ENCODE assay signal across 24 cellular contexts in genomic region chr13:79549355-79550106, GRCh38.
DNase-seq lines count a peak whose midpoint lies in the region; ATAC-seq and TF ChIP-seq lines count a peak whose summit lies in the region.
"Had no signal": no experiment of that assay in that cellular context is flagged by ENCODE, and none has a peak within 500 bp of the region (broad histone marks: within the 10 kb centered on the region; RNA-seq: fewer than 3 reads in every experiment).

No MANE protein-coding gene starts in this region.

- no peaks in the 10 kb centered on the region for H3K79me2 ChIP-seq in neural progenitor cell (ENCODE audit: low read depth)

- no peaks in the 10 kb centered on the region for H4K20me1 ChIP-seq in neural progenitor cell (ENCODE audit: low read depth)

- H3K27ac Mint-ChIP-seq in HFFc6 (peak overlapping the region; percentile 29; the same call in 1 of the 2 replicates), neural progenitor cell (peak overlapping the region; percentile 89)
- H3K27ac Mint-ChIP-seq: activated naive CD4-positive, alpha-beta T cell treated with anti-CD3 and anti-CD28 coated beads, Interleukin-2, amount 10 ng/mL, durations not matched to agents 7 days and 5 days; naive thymus-derived CD8-positive, alpha-beta T cell; stimulated activated memory B cell treated with anti-CD40 and anti-IgM and Interleukin-4, amounts not matched to agents 10 μg/mL and 1 μg/mL and 100 μg/mL, for 72 hours had no signal

- H3K9me3 ChIP-seq in adipocyte (ENCODE audit: control insufficient read depth, low read length) (no peaks in the 10 kb centered on the region), neural progenitor cell (ENCODE audit: low read depth) (no peaks in the 10 kb centered on the region)
- H3K9me3 ChIP-seq: ascending aorta, heart left ventricle, thoracic aorta had no signal

- DNase-seq in HFFc6 (no peak), adipocyte (ENCODE audit: low read depth) (peak; percentile 43), fibroblast of the aortic adventitia (ENCODE audit: low read depth) (peak; percentile 35), neural progenitor cell (ENCODE audit: low spot score) (no peak)
- no peak for DNase-seq in activated T-cell treated with anti-CD3 and anti-CD28 coated beads, Interleukin-2, amount 50 U/mL, for 1 hour
- DNase-seq: activated CD4-positive, alpha-beta T cell treated with anti-CD3 and anti-CD28 coated beads for 1 hour; activated CD8-positive, alpha-beta memory T cell treated with anti-CD3 and anti-CD28 coated beads for 24 hours; activated naive CD4-positive, alpha-beta T cell treated with anti-CD3 and anti-CD28 coated beads, Interleukin-2, amount 10 ng/mL, durations not matched to agents 7 days and 5 days; activated T-cell treated with anti-CD3 and anti-CD28 coated beads, Interleukin-2, amount 50 U/mL, for 48 hours; heart left ventricle; naive thymus-derived CD8-positive, alpha-beta T cell; NCI-H1092 treated with DMSO at 0.1 percent for 48 hours; NCI-H2081 treated with DMSO at 0.1 percent for 48 hours; posterior cingulate gyrus; RPMI8226; stimulated activated CD4-positive, alpha-beta T cell treated with anti-CD3 and anti-CD28 coated beads, Interleukin-1b, Interleukin-23, amount 100 ng/mL, for 48 hours had no signal

- no peak for TF ChIP-seq POLR2A in GM18505 (IDR thresholded peaks at IDR 0.05; ENCODE audit: borderline replicate concordance, extremely low read depth, insufficient read depth, insufficient read length)

- H3F3A ChIP-seq in neural progenitor cell (ENCODE audit: low read depth): no peaks in the 10 kb centered on the region

- H3K4me3 ChIP-seq in adipocyte (ENCODE audit: low read length): no peak overlapping the region
- no peak overlapping the region for H3K4me3 ChIP-seq in fibroblast of the aortic adventitia (ENCODE audit: low read depth, low read length)
- H3K4me3 ChIP-seq in neural progenitor cell: no peak overlapping the region
- H3K4me3 ChIP-seq: ascending aorta, GM12878, heart left ventricle, thoracic aorta had no signal

- no peak for ATAC-seq in HG03045 (IDR thresholded peaks at IDR 0.05; ENCODE audit: unreplicated experiment)
- ATAC-seq in GM18858 (IDR thresholded peaks at IDR 0.05; ENCODE audit: unreplicated experiment): no peak
- ATAC-seq in GM18505 (IDR thresholded peaks at IDR 0.05; ENCODE audit: unreplicated experiment): no peak
- ATAC-seq: GM12878; heart left ventricle; naive thymus-derived CD8-positive, alpha-beta T cell; stimulated activated memory B cell treated with anti-CD40 and anti-IgM and Interleukin-4, amounts not matched to agents 10 μg/mL and 1 μg/mL and 100 μg/mL, for 72 hours had no signal

- H3K9ac ChIP-seq in adipocyte (ENCODE audit: low read length): peak overlapping the region; percentile 40
- H3K9ac ChIP-seq in neural progenitor cell: no peak overlapping the region

- H3K27me3 ChIP-seq in adipocyte (replicated peaks; ENCODE audit: control insufficient read depth, insufficient read depth, low read length) (no peaks in the 10 kb centered on the region), neural progenitor cell (no peaks in the 10 kb centered on the region)
- H3K27me3 ChIP-seq: ascending aorta, heart left ventricle had no signal

- H3K9me3 Mint-ChIP-seq in HFFc6: no peaks in the 10 kb centered on the region
- H3K9me3 Mint-ChIP-seq in neural progenitor cell: peaks cover 3% of the 10 kb centered on the region
- H3K9me3 Mint-ChIP-seq: activated naive CD4-positive, alpha-beta T cell treated with anti-CD3 and anti-CD28 coated beads, Interleukin-2, amount 10 ng/mL, durations not matched to agents 7 days and 5 days; naive thymus-derived CD8-positive, alpha-beta T cell; stimulated activated memory B cell treated with anti-CD40 and anti-IgM and Interleukin-4, amounts not matched to agents 10 μg/mL and 1 μg/mL and 100 μg/mL, for 72 hours had no signal

- TF ChIP-seq CTCF in HFFc6 (IDR thresholded peaks at IDR 0.05): no peak
- TF ChIP-seq CTCF in fibroblast of the aortic adventitia (IDR thresholded peaks at IDR 0.05; ENCODE audit: insufficient read depth, low read length): no peak
- no peak for TF ChIP-seq CTCF in neural progenitor cell (IDR thresholded peaks at IDR 0.05)

- H3K27me3 Mint-ChIP-seq in HFFc6 (ENCODE audit: insufficient read depth) (no peaks in the 10 kb centered on the region; the same call in 1 of the 2 replicates), neural progenitor cell (ENCODE audit: insufficient read depth, low read depth) (no peaks in the 10 kb centered on the region)
- H3K27me3 Mint-ChIP-seq: activated naive CD4-positive, alpha-beta T cell treated with anti-CD3 and anti-CD28 coated beads, Interleukin-2, amount 10 ng/mL, durations not matched to agents 7 days and 5 days; stimulated activated memory B cell treated with anti-CD40 and anti-IgM and Interleukin-4, amounts not matched to agents 10 μg/mL and 1 μg/mL and 100 μg/mL, for 72 hours had no signal

- H3K36me3 ChIP-seq in adipocyte (ENCODE audit: control insufficient read depth, insufficient read depth, low read length, severe bottlenecking) (no peaks in the 10 kb centered on the region), neural progenitor cell (no peaks in the 10 kb centered on the region)
- H3K36me3 ChIP-seq: ascending aorta, thoracic aorta had no signal

- H3K4me1 Mint-ChIP-seq in HFFc6 (ENCODE audit: low read depth) (peaks cover 13% of the 10 kb centered on the region), neural progenitor cell (peaks cover 39% of the 10 kb centered on the region)
- H3K4me1 Mint-ChIP-seq: activated naive CD4-positive, alpha-beta T cell treated with anti-CD3 and anti-CD28 coated beads, Interleukin-2, amount 10 ng/mL, durations not matched to agents 7 days and 5 days; naive thymus-derived CD8-positive, alpha-beta T cell; stimulated activated memory B cell treated with anti-CD40 and anti-IgM and Interleukin-4, amounts not matched to agents 10 μg/mL and 1 μg/mL and 100 μg/mL, for 72 hours had no signal

- no peak overlapping the region for H3K4me3 Mint-ChIP-seq in HFFc6
- H3K4me3 Mint-ChIP-seq in neural progenitor cell: peak overlapping the region; percentile 47
- H3K4me3 Mint-ChIP-seq: activated naive CD4-positive, alpha-beta T cell treated with anti-CD3 and anti-CD28 coated beads, Interleukin-2, amount 10 ng/mL, durations not matched to agents 7 days and 5 days; naive thymus-derived CD8-positive, alpha-beta T cell; stimulated activated memory B cell treated with anti-CD40 and anti-IgM and Interleukin-4, amounts not matched to agents 10 μg/mL and 1 μg/mL and 100 μg/mL, for 72 hours had no signal

- H2AFZ ChIP-seq in neural progenitor cell (replicated peaks): no peak overlapping the region

- no peak overlapping the region for H3K4me2 ChIP-seq in neural progenitor cell

- H3K4me1 ChIP-seq in adipocyte (ENCODE audit: control insufficient read depth, insufficient read depth, low read length) (peaks cover 10% of the 10 kb centered on the region), neural progenitor cell (peaks cover 9% of the 10 kb centered on the region)
- H3K4me1 ChIP-seq: ascending aorta had no signal

- no peak overlapping the region for H3K27ac ChIP-seq in neural progenitor cell
- H3K27ac ChIP-seq: ascending aorta, C4-2B, heart left ventricle, thoracic aorta had no signal

- H3K36me3 Mint-ChIP-seq in HFFc6 (ENCODE audit: low read depth): no peaks in the 10 kb centered on the region
- H3K36me3 Mint-ChIP-seq in neural progenitor cell: peaks cover 10% of the 10 kb centered on the region
- H3K36me3 Mint-ChIP-seq: activated naive CD4-positive, alpha-beta T cell treated with anti-CD3 and anti-CD28 coated beads, Interleukin-2, amount 10 ng/mL, durations not matched to agents 7 days and 5 days; naive thymus-derived CD8-positive, alpha-beta T cell; stimulated activated memory B cell treated with anti-CD40 and anti-IgM and Interleukin-4, amounts not matched to agents 10 μg/mL and 1 μg/mL and 100 μg/mL, for 72 hours had no signal

Comparison
In these comparisons a context has a peak if more than half of its experiments do, and no peak if none do; other contexts are left out.
1. DNase-seq: peak in adipocyte (single experiment) and fibroblast of the aortic adventitia (single experiment); none in HFFc6 (single experiment), neural progenitor cell (single experiment) and activated T-cell treated with anti-CD3 and anti-CD28 coated beads, Interleukin-2, amount 50 U/mL, for 1 hour (single experiment).